Comparison of ENCODE assay signal across 27 cellular contexts in the genomic region with DNA sequence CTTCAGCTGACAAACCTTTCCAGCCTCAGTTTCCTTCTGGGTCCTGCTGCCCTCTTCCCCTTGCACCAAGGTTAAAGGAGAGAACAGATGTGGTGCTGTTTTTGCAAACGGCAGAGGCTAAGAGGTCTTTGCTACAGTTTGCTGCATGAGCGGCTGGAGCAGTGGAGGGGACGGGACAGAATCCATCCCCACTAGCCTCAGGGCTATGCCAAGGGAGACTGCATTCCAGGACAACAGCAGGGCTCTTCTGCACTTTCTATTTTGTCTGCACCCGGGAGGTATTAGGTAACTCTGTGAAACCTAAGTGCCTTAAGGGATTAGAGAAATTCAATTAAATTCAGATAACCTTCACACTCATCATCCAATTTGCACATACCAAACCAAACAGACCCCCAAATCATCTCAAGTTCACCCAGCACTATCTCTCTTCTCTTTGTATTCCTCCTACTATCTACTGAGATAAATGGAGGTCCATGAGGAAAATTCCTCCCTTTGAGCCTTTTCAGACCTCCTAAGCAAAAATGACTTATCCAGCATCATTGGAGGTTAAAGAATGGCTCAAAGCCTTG.
"Had no signal": no experiment of that assay in that cellular context is flagged by ENCODE, and none has a peak within 500 bp of the region (broad histone marks: within the 10 kb centered on the region; RNA-seq: fewer than 3 reads in every experiment).

No MANE protein-coding gene starts in this region.

- H3K36me3 ChIP-seq: esophagus squamous epithelium, heart right ventricle, right lobe of liver, suprapubic skin, vagina had no signal

- H3K79me2 ChIP-seq: parathyroid adenoma had no signal

- H3K4me3 ChIP-seq: esophagus squamous epithelium, heart right ventricle, lung, mucosa of descending colon, right lobe of liver, smooth muscle cell, suprapubic skin, vagina had no signal

- H3K9me3 Mint-ChIP-seq: immature natural killer cell; mesothelial cell of epicardium; nephron progenitor cell; stimulated activated naive CD8-positive, alpha-beta T cell treated with anti-CD3 and anti-CD28 coated beads, Interleukin-15, amount 100 ng/mL, for 72 hours had no signal

- H3K9me3 ChIP-seq: esophagus squamous epithelium, heart right ventricle, mucosa of descending colon, right lobe of liver, suprapubic skin, vagina had no signal

- H3K27ac ChIP-seq: esophagus squamous epithelium, heart right ventricle, parathyroid adenoma, right lobe of liver, suprapubic skin, vagina had no signal

- DNase-seq: cerebellar nuclear complex; effector memory CD4-positive, alpha-beta T cell; erythroblast; esophagus squamous epithelium; foreskin melanocyte; glutamatergic neuron; heart right ventricle; hippocampal formation; immature natural killer cell; mucosa of descending colon; naive B cell; nephron progenitor cell; right lobe of liver; stimulated activated CD4-positive, alpha-beta T cell treated with anti-CD3 and anti-CD28 coated beads, Interleukin-12 subunit alpha, Interleukin-12 subunit beta, amount 100 ng/mL, for 4 hours; stimulated activated CD4-positive, alpha-beta T cell treated with anti-CD3 and anti-CD28 coated beads, Interleukin-1b, Interleukin-23, amount 100 ng/mL, for 48 hours; stimulated activated CD4-positive, alpha-beta T cell treated with anti-CD3 and anti-CD28 coated beads, Interleukin-4, amount 100 ng/mL, for 1 hour; stimulated activated CD8-positive, alpha-beta memory T cell treated with anti-CD3 and anti-CD28 coated beads, Interleukin-4, amount 100 ng/mL, for 48 hours; stimulated activated naive CD4-positive, alpha-beta T cell; stimulated activated naive CD8-positive, alpha-beta T cell treated with anti-CD3 and anti-CD28 coated beads, Interleukin-15, amount 100 ng/mL, for 72 hours had no signal

- H3K27ac Mint-ChIP-seq: immature natural killer cell; memory B cell; mesothelial cell of epicardium; nephron progenitor cell; stimulated activated naive CD8-positive, alpha-beta T cell treated with anti-CD3 and anti-CD28 coated beads, Interleukin-15, amount 100 ng/mL, for 72 hours had no signal

- H3K4me1 ChIP-seq: esophagus squamous epithelium, heart right ventricle, parathyroid adenoma, suprapubic skin, vagina had no signal

- H3K4me3 Mint-ChIP-seq: immature natural killer cell; memory B cell; mesothelial cell of epicardium; naive B cell; nephron progenitor cell; stimulated activated naive CD8-positive, alpha-beta T cell treated with anti-CD3 and anti-CD28 coated beads, Interleukin-15, amount 100 ng/mL, for 72 hours had no signal

- H3K9ac ChIP-seq: parathyroid adenoma had no signal

- H3K27me3 ChIP-seq: right lobe of liver, vagina had no signal

- H3K4me2 ChIP-seq: smooth muscle cell had no signal

- H3K4me1 Mint-ChIP-seq: immature natural killer cell; memory B cell; mesothelial cell of epicardium; naive B cell; stimulated activated naive CD8-positive, alpha-beta T cell treated with anti-CD3 and anti-CD28 coated beads, Interleukin-15, amount 100 ng/mL, for 72 hours had no signal

- ATAC-seq: heart right ventricle; left lobe of liver; mucosa of descending colon; right lobe of liver; stimulated activated naive CD8-positive, alpha-beta T cell treated with anti-CD3 and anti-CD28 coated beads, Interleukin-15, amount 100 ng/mL, for 72 hours had no signal

- H3K36me3 Mint-ChIP-seq: immature natural killer cell, memory B cell, mesothelial cell of epicardium, naive B cell had no signal
